8 cellular contexts compared by ENCODE assay signal in genomic region chr1:36322085-36322785, GRCh38. TPM values are rescaled to one million over a fixed set of nuclear protein-coding genes. Genes with fewer than 3 reads are reported as not detected.
A peak's percentile ranks its signal among the peaks of the same experiment; 100 is the strongest.
DNase-seq lines count a peak whose midpoint lies in the region; ATAC-seq and TF ChIP-seq lines count a peak whose summit lies in the region.

No MANE protein-coding gene starts in this region.

- H3K9me3 Mint-ChIP-seq in stimulated activated naive B cell treated with anti-CD40 and anti-IgM and Interleukin-4, amounts not matched to agents 10 μg/mL and 1 μg/mL and 100 μg/mL, for 72 hours, result no peaks in the 10 kb centered on the region

- H4K20me1 ChIP-seq in HCT116 (ENCODE audit: insufficient read depth), result no peaks in the 10 kb centered on the region

- no TSS peak for BruUV-seq in HCT116 (replicated peaks; lab: Mats Ljungman, UMichigan)

- H3K36me3 Mint-ChIP-seq in stimulated activated naive B cell treated with anti-CD40 and anti-IgM and Interleukin-4, amounts not matched to agents 10 μg/mL and 1 μg/mL and 100 μg/mL, for 72 hours, result peaks cover 0 to 4% of the 10 kb centered on the region in 2 donors

- intact Hi-C loops in HCT116 (cut with micrococcal nuclease), result no loop called here
- intact Hi-C loops in adrenal gland (cut with DNase I), result no loop called here

- no peak for TF ChIP-seq CTCF in HCT116 (IDR thresholded peaks at IDR 0.05 in 2 of 3, conservative IDR thresholded peaks at IDR 0.05 in 1 of 3; ENCODE audit: borderline replicate concordance in 1 of 3, insufficient read depth in 1 of 3, low read depth in 2 of 3, low read length in 2 of 3)
- no peak for TF ChIP-seq CTCF in adrenal gland (IDR thresholded peaks at IDR 0.05)
- TF ChIP-seq CTCF in GM13976 (IDR thresholded peaks at IDR 0.05; ENCODE audit: borderline replicate concordance, control extremely low read depth, extremely low read depth, insufficient read depth, missing control alignments), result no peak

- H3K4me1 ChIP-seq in HCT116 (ENCODE audit: control insufficient read depth in 1 of 2, insufficient read depth in 2 of 2, low read length in 2 of 2), result peaks cover 20 to 57% of the 10 kb centered on the region in 2 experiments
- peaks cover 17 to 29% of the 10 kb centered on the region in 2 donors for H3K4me1 ChIP-seq in adrenal gland (replicated peaks in 1 of 2)

- RAD21 ChIA-PET in HCT116 (lab: Charles Lee; ENCODE audit: low non-redundant PET in 1 of 2, low total read pairs in 2 of 2, uncharacterized antibody in 2 of 2, unreplicated experiment in 2 of 2), result no interaction called here

- peak overlapping the region; percentile 76 for H3K9ac ChIP-seq in HCT116 (ENCODE audit: low read length)

- peaks cover 17 to 19% of the 10 kb centered on the region in 2 donors for H3K27me3 Mint-ChIP-seq in stimulated activated naive B cell treated with anti-CD40 and anti-IgM and Interleukin-4, amounts not matched to agents 10 μg/mL and 1 μg/mL and 100 μg/mL, for 72 hours

- no peaks in the 10 kb centered on the region for H3K27me3 ChIP-seq in HCT116 (ENCODE audit: insufficient read depth, low read length)
- H3K27me3 ChIP-seq in adrenal gland, result no peaks in the 10 kb centered on the region

- POLR2A ChIA-PET in HCT116 (lab: Charles Lee), result interaction anchor here (1.3 to 3.3 kb wide), 2 partner anchors 64 to 79 kb away, joined by 6 to 12 read pairs; no protein-coding TSS in a partner anchor

- peaks cover 21 to 33% of the 10 kb centered on the region in 2 donors for H3K4me1 Mint-ChIP-seq in stimulated activated naive B cell treated with anti-CD40 and anti-IgM and Interleukin-4, amounts not matched to agents 10 μg/mL and 1 μg/mL and 100 μg/mL, for 72 hours

- peaks cover 11% of the 10 kb centered on the region; the same call in 1 of the 2 replicates for H3K79me2 ChIP-seq in HCT116 (ENCODE audit: insufficient read depth, low read length)

- H2AFZ ChIP-seq in HCT116 (ENCODE audit: low read depth, low read length, poor library complexity, severe bottlenecking), result no peak overlapping the region

- 44 to 59% (median 52%) methylated on average over 3 to 66 of the region's 66 CpGs for WGBS in adrenal gland, 4 donors

- ATAC-seq in HCT116, result peak; percentile 13
- no peak for ATAC-seq in stimulated activated naive B cell treated with anti-CD40 and anti-IgM and Interleukin-4, amounts not matched to agents 10 μg/mL and 1 μg/mL and 100 μg/mL, for 72 hours (replicated peaks)
- ATAC-seq in GM21515 (IDR thresholded peaks at IDR 0.05; ENCODE audit: unreplicated experiment), result no peak

- TF ChIP-seq RAD21 in HCT116 (IDR thresholded peaks at IDR 0.05; ENCODE audit: low read depth), result no peak

- in situ Hi-C loops in GM13976 (cut with MboI; ENCODE audit: low sequenced_read_pairs, unreplicated experiment), result no loop called here

- H3K9me2 ChIP-seq in HCT116 (ENCODE audit: insufficient read depth), result no peaks in the 10 kb centered on the region

- no peaks in the 10 kb centered on the region; a peak in 1 of 4 replicates for H3K36me3 ChIP-seq in HCT116 (ENCODE audit: control insufficient read depth in 1 of 2, insufficient read depth in 2 of 2, low read length in 2 of 2)
- H3K36me3 ChIP-seq in adrenal gland (replicated peaks in 1 of 2), result no peaks in the 10 kb centered on the region

- CTCF ChIA-PET in HCT116 (lab: Charles Lee), result interaction anchor here (1.1 to 1.3 kb wide), 3 partner anchors 20 to 172 kb away, joined by 4 to 7 read pairs (median 4); partner anchors contain the start of gene TRAPPC3

- DNase-seq in HCT116 (ENCODE audit: low read depth, low spot score) (no peak), adrenal gland (peak in 1 of 7 donors; percentile 32), islet precursor cell (peak; percentile 66), inferior parietal cortex (ENCODE audit: extremely low spot score) (no peak), NCI-H1694 (lab: John Stamatoyannopoulos, UW) (no peak), GM13976 (ENCODE audit: low spot score) (no peak)
- no peak for DNase-seq in stimulated activated naive B cell treated with anti-CD40 and anti-IgM and Interleukin-4, amounts not matched to agents 10 μg/mL and 1 μg/mL and 100 μg/mL, for 72 hours

- H3K4me2 ChIP-seq in HCT116 (ENCODE audit: low read length), result peak overlapping the region; percentile 87

- H3K27ac Mint-ChIP-seq in stimulated activated naive B cell treated with anti-CD40 and anti-IgM and Interleukin-4, amounts not matched to agents 10 μg/mL and 1 μg/mL and 100 μg/mL, for 72 hours, result no peak overlapping the region

- H3K4me3 Mint-ChIP-seq in stimulated activated naive B cell treated with anti-CD40 and anti-IgM and Interleukin-4, amounts not matched to agents 10 μg/mL and 1 μg/mL and 100 μg/mL, for 72 hours, result peak overlapping the region; percentile 74 to 87

- H3K9me3 ChIP-seq in HCT116 (ENCODE audit: control insufficient read depth in 1 of 2, insufficient read depth in 1 of 2, low read depth in 1 of 2, low read length in 2 of 2), result no peaks in the 10 kb centered on the region
- H3K9me3 ChIP-seq in adrenal gland (replicated peaks in 1 of 3), result no peaks in the 10 kb centered on the region

- TF ChIP-seq POLR2A in HCT116 (IDR thresholded peaks at IDR 0.05; ENCODE audit: borderline replicate concordance, extremely low read depth, insufficient read depth, insufficient read length) (no peak), adrenal gland (IDR thresholded peaks at IDR 0.05) (no peak)

- H3K27ac ChIP-seq in HCT116 (ENCODE audit: low read depth, low read length), result peak overlapping the region; percentile 89
- peak overlapping the region in 4 of 5 donors; percentile 71 to 96 (median 80) for H3K27ac ChIP-seq in adrenal gland

- peak overlapping the region; percentile 58 to 69 for H3K4me3 ChIP-seq in HCT116 (replicated peaks in 1 of 2; ENCODE audit: low read depth in 1 of 2, low read length in 2 of 2)
- peak overlapping the region in 3 of 4 donors; percentile 41 to 88 (median 85) for H3K4me3 ChIP-seq in adrenal gland

TF ChIP-seq in HCT116, 20 proteins besides CTCF, POLR2A, EP300 and RAD21:
- no peak for TF ChIP-seq ELF1 (IDR thresholded peaks at IDR 0.05; ENCODE audit: borderline replicate concordance, low read depth)
- peak; percentile 34 for TF ChIP-seq ZFX (IDR thresholded peaks at IDR 0.05)

RNA-seq across cellular contexts. Expression of gene EVA1B, which starts 1.2 kb away (rescaled TPM):
- total RNA-seq in HCT116 (2021; ENCODE audit: unreplicated experiment) (25.1 TPM), adrenal gland (100 to 1,000 TPM in 3 of 8 donors, 10 to 100 TPM in 5; 17.6 to 185 (median 71.5) TPM)
- 31.1 and 33.3 TPM in 2 replicates for polyA plus RNA-seq in HCT116 (2012)
- polyA plus RNA-seq in adrenal gland, result 100 to 1,000 TPM in 1 of 3 donors, 10 to 100 TPM in 1, not detected in 1; 59.5 to 105 TPM

RNA-seq across cellular contexts. Expression of gene SH3D21, which starts 16.1 kb away (rescaled TPM):
- total RNA-seq in HCT116 (2021; ENCODE audit: unreplicated experiment) (9.3 TPM), adrenal gland (1 to 10 TPM in 5 of 8 donors, under 1 TPM in 3; 0.69 to 3.0 (median 1.7) TPM)
- polyA plus RNA-seq in HCT116 (2012), result 5.4 and 6.9 TPM in 2 replicates
- polyA plus RNA-seq in adrenal gland, result 10 to 100 TPM in 1 of 3 donors, 1 to 10 TPM in 1, under 1 TPM in 1; 0.73 to 18.4 (median 1.8) TPM
